17 cellular contexts compared by ENCODE assay signal in the genomic region with DNA sequence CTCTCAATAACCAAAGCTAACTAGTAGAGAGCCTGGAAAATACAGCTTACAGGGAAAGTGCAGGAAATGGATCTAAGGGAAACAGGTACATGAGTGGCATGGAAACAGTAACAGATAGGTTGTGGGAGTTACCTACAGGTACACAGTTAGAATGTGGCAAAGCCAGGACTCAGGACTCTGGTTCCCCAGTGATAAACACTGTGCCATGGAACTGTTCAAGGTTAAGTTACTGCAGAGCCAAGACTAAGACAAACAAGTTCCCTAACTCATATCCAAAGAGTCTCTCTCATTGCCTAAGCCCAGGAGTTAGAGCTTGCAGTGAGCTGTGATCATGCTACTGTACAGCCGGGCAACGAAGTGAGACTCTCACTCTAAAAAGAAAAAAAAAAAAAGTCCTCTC. TPM values are rescaled to one million over a fixed set of nuclear protein-coding genes. Genes with fewer than 3 reads are reported as not detected.
A peak's percentile ranks its signal among the peaks of the same experiment; 100 is the strongest.
DNase-seq lines count a peak whose midpoint lies in the region; ATAC-seq and TF ChIP-seq lines count a peak whose summit lies in the region.
"Had no signal": no experiment of that assay in that cellular context is flagged by ENCODE, and none has a peak within 500 bp of the region (broad histone marks: within the 10 kb centered on the region; RNA-seq: fewer than 3 reads in every experiment).

No MANE protein-coding gene starts in this region.

- H3K9me3 Mint-ChIP-seq in activated CD4-positive, alpha-beta memory T cell treated with anti-CD3 and anti-CD28 coated beads, Interleukin-2, amount 10 ng/mL, durations not matched to agents 7 days and 5 days = no peaks in the 10 kb centered on the region
- no peaks in the 10 kb centered on the region for H3K9me3 Mint-ChIP-seq in activated CD4-positive, alpha-beta memory T cell treated with anti-CD3 and anti-CD28 coated beads for 36 hours
- H3K9me3 Mint-ChIP-seq in progenitor cell of endocrine pancreas (ENCODE audit: low read depth) = no peaks in the 10 kb centered on the region
- H3K9me3 Mint-ChIP-seq: CD8-positive, alpha-beta T cell; H9; IgD-negative memory B cell had no signal

- H2BK12ac ChIP-seq in mesenchymal stem cell (ENCODE audit: low read length in 2 of 2) = no peak overlapping the region

- H3K27ac Mint-ChIP-seq in activated CD4-positive, alpha-beta memory T cell treated with anti-CD3 and anti-CD28 coated beads, Interleukin-2, amount 10 ng/mL, durations not matched to agents 7 days and 5 days = peak overlapping the region; percentile 27
- no peak overlapping the region for H3K27ac Mint-ChIP-seq in activated CD4-positive, alpha-beta memory T cell treated with anti-CD3 and anti-CD28 coated beads for 36 hours
- peak overlapping the region; percentile 41 for H3K27ac Mint-ChIP-seq in progenitor cell of endocrine pancreas
- H3K27ac Mint-ChIP-seq: CD8-positive, alpha-beta T cell had no signal

- no peak overlapping the region for H3K23ac ChIP-seq in mesenchymal stem cell (ENCODE audit: low read length in 2 of 2)

- no peak for ATAC-seq in HG03025 (IDR thresholded peaks at IDR 0.05; ENCODE audit: low FRiP score, unreplicated experiment)
- ATAC-seq: A549; CD8-positive, alpha-beta T cell; GM12878; HepG2 had no signal

- no peak overlapping the region for H2BK15ac ChIP-seq in mesenchymal stem cell (ENCODE audit: low read depth, poor library complexity, severe bottlenecking)

- peak overlapping the region; percentile 28 for H3K27ac ChIP-seq in mesenchymal stem cell (ENCODE audit: low read length, poor library complexity, severe bottlenecking)
- H3K27ac ChIP-seq: 22Rv1 had no signal

- no peak for DNase-seq in activated CD4-positive, alpha-beta memory T cell treated with anti-CD3 and anti-CD28 coated beads, Interleukin-2, amount 10 ng/mL, durations not matched to agents 7 days and 5 days
- DNase-seq in activated CD4-positive, alpha-beta memory T cell treated with anti-CD3 and anti-CD28 coated beads for 36 hours = no peak
- DNase-seq in mesenchymal stem cell (no peak), progenitor cell of endocrine pancreas (ENCODE audit: low spot score, unreplicated experiment) (no peak), NOMO-1 treated with DMSO at 0.1 percent for 48 hours (lab: John Stamatoyannopoulos, UW; ENCODE audit: unreplicated experiment) (no peak)
- no peak for DNase-seq in activated CD4-positive, alpha-beta T cell treated with anti-CD3 and anti-CD28 coated beads, Interleukin-2, amount 50 U/mL, for 48 hours
- DNase-seq: AML-193; Calu3; CD8-positive, alpha-beta T cell; DMS79 treated with DMSO at 0.1 percent for 48 hours; H9 had no signal

- H4K8ac ChIP-seq in mesenchymal stem cell (ENCODE audit: low read length) = no peak overlapping the region

- intact Hi-C loops in activated CD4-positive, alpha-beta memory T cell treated with anti-CD3 and anti-CD28 coated beads for 36 hours (cut with micrococcal nuclease) = no loop called here

- 100% methylated on average over 2 of the region's 2 CpGs for WGBS in mesenchymal stem cell

- no peak overlapping the region for H3K4me2 ChIP-seq in mesenchymal stem cell (ENCODE audit: low read length, poor library complexity, severe bottlenecking)

- no peak overlapping the region for H2AK5ac ChIP-seq in mesenchymal stem cell (ENCODE audit: low read length, severe bottlenecking)

- no peak overlapping the region for H4K91ac ChIP-seq in mesenchymal stem cell (ENCODE audit: low read length)

- H3K9ac ChIP-seq in mesenchymal stem cell (ENCODE audit: low read length) = no peak overlapping the region

- no peaks in the 10 kb centered on the region for H3K27me3 ChIP-seq in mesenchymal stem cell (ENCODE audit: control insufficient read depth in 1 of 2, insufficient read depth in 1 of 2, low read length in 2 of 2)

- H3K79me1 ChIP-seq in mesenchymal stem cell (replicated peaks; ENCODE audit: low read length, poor library complexity, severe bottlenecking) = peaks cover 32% of the 10 kb centered on the region

- peaks cover 45% of the 10 kb centered on the region for H3K36me3 Mint-ChIP-seq in activated CD4-positive, alpha-beta memory T cell treated with anti-CD3 and anti-CD28 coated beads, Interleukin-2, amount 10 ng/mL, durations not matched to agents 7 days and 5 days (ENCODE audit: low read depth)
- peaks cover 15% of the 10 kb centered on the region for H3K36me3 Mint-ChIP-seq in activated CD4-positive, alpha-beta memory T cell treated with anti-CD3 and anti-CD28 coated beads for 36 hours
- peaks cover 8% of the 10 kb centered on the region for H3K36me3 Mint-ChIP-seq in progenitor cell of endocrine pancreas (ENCODE audit: insufficient read depth)

- H2BK120ac ChIP-seq in mesenchymal stem cell (ENCODE audit: low read depth, low read length) = no peak overlapping the region

- H3K4me3 ChIP-seq in mesenchymal stem cell (ENCODE audit: insufficient read depth in 1 of 2, low read depth in 1 of 2, low read length in 2 of 2) = no peak overlapping the region
- H3K4me3 ChIP-seq: A549, GM12878 had no signal

- peaks cover 19 to 57% of the 10 kb centered on the region in 2 experiments for H3K36me3 ChIP-seq in mesenchymal stem cell (ENCODE audit: control insufficient read depth in 1 of 2, insufficient read depth in 2 of 2, low read depth in 1 of 2, low read length in 2 of 2)

- no peaks in the 10 kb centered on the region for H3K9me3 ChIP-seq in mesenchymal stem cell (ENCODE audit: control insufficient read depth, low read length)
- H3K9me3 ChIP-seq: A549 had no signal

- H2AFZ ChIP-seq in mesenchymal stem cell (ENCODE audit: low read depth, low read length) = no peak overlapping the region

- no peak overlapping the region for H3K4ac ChIP-seq in mesenchymal stem cell (ENCODE audit: low read depth in 1 of 2, low read length in 2 of 2)

- no peak overlapping the region for H3K4me3 Mint-ChIP-seq in activated CD4-positive, alpha-beta memory T cell treated with anti-CD3 and anti-CD28 coated beads, Interleukin-2, amount 10 ng/mL, durations not matched to agents 7 days and 5 days
- H3K4me3 Mint-ChIP-seq in activated CD4-positive, alpha-beta memory T cell treated with anti-CD3 and anti-CD28 coated beads for 36 hours = no peak overlapping the region
- no peak overlapping the region for H3K4me3 Mint-ChIP-seq in progenitor cell of endocrine pancreas (ENCODE audit: low read depth)
- H3K4me3 Mint-ChIP-seq: CD8-positive, alpha-beta T cell; H9 had no signal

- no peak overlapping the region for H3K14ac ChIP-seq in mesenchymal stem cell (ENCODE audit: low read length in 2 of 2)

- peaks cover 10% of the 10 kb centered on the region for H3K4me1 ChIP-seq in mesenchymal stem cell (ENCODE audit: control insufficient read depth, insufficient read depth, low read depth, low read length)

- POLR2A ChIA-PET in activated CD4-positive, alpha-beta memory T cell treated with anti-CD3 and anti-CD28 coated beads, Interleukin-2, amount 10 ng/mL, durations not matched to agents 7 days and 5 days (lab: Charles Lee) = interaction anchor here (1.0 to 2.1 kb wide), 4 partner anchors 11 to 129 kb away, joined by 3 to 6 read pairs (median 3); no protein-coding TSS in a partner anchor
- POLR2A ChIA-PET in activated CD4-positive, alpha-beta memory T cell treated with anti-CD3 and anti-CD28 coated beads for 36 hours (lab: Charles Lee) = interaction anchor here (1.4 kb wide), 1 partner anchor 9 kb away, joined by 3 read pairs; no protein-coding TSS in a partner anchor

- H2BK5ac ChIP-seq in mesenchymal stem cell (ENCODE audit: low read depth, low read length, poor library complexity, severe bottlenecking) = no peak overlapping the region

- no peak for TF ChIP-seq CTCF in progenitor cell of endocrine pancreas (IDR thresholded peaks at IDR 0.05; ENCODE audit: unreplicated experiment)

- no peak overlapping the region for H3K18ac ChIP-seq in mesenchymal stem cell (ENCODE audit: low read depth in 1 of 2, low read length in 2 of 2)

- H3K4me1 Mint-ChIP-seq in activated CD4-positive, alpha-beta memory T cell treated with anti-CD3 and anti-CD28 coated beads, Interleukin-2, amount 10 ng/mL, durations not matched to agents 7 days and 5 days = peaks cover 37% of the 10 kb centered on the region
- peaks cover 18% of the 10 kb centered on the region for H3K4me1 Mint-ChIP-seq in activated CD4-positive, alpha-beta memory T cell treated with anti-CD3 and anti-CD28 coated beads for 36 hours (ENCODE audit: low read depth)
- no peaks in the 10 kb centered on the region for H3K4me1 Mint-ChIP-seq in progenitor cell of endocrine pancreas (ENCODE audit: low read depth)
- H3K4me1 Mint-ChIP-seq: H9 had no signal

- CTCF ChIA-PET in activated CD4-positive, alpha-beta memory T cell treated with anti-CD3 and anti-CD28 coated beads, Interleukin-2, amount 10 ng/mL, durations not matched to agents 7 days and 5 days (lab: Charles Lee) = interaction anchor here (1.0 to 3.0 kb wide), 3 partner anchors 21 to 130 kb away, joined by 4 to 18 read pairs (median 4); partner anchors contain the start of gene TOMM6
- CTCF ChIA-PET in activated CD4-positive, alpha-beta memory T cell treated with anti-CD3 and anti-CD28 coated beads for 36 hours (lab: Charles Lee) = interaction anchor here (0.6 to 1.9 kb wide), 5 partner anchors 11 to 133 kb away, joined by 3 to 5 read pairs (median 4); partner anchors contain the start of gene TOMM6

- H3K27me3 Mint-ChIP-seq in activated CD4-positive, alpha-beta memory T cell treated with anti-CD3 and anti-CD28 coated beads, Interleukin-2, amount 10 ng/mL, durations not matched to agents 7 days and 5 days = no peaks in the 10 kb centered on the region
- H3K27me3 Mint-ChIP-seq in activated CD4-positive, alpha-beta memory T cell treated with anti-CD3 and anti-CD28 coated beads for 36 hours = no peaks in the 10 kb centered on the region
- no peaks in the 10 kb centered on the region for H3K27me3 Mint-ChIP-seq in progenitor cell of endocrine pancreas
- H3K27me3 Mint-ChIP-seq: IgD-negative memory B cell had no signal

RNA-seq across cellular contexts. Expression of gene MED20, which starts 6.6 kb away (rescaled TPM):
- 10 to 100 TPM; 21.4 to 21.9 TPM for total RNA-seq in activated CD4-positive, alpha-beta memory T cell treated with anti-CD3 and anti-CD28 coated beads, Interleukin-2, amount 10 ng/mL, durations not matched to agents 7 days and 5 days
- 10 to 100 TPM; 18.2 to 18.3 TPM for total RNA-seq in activated CD4-positive, alpha-beta memory T cell treated with anti-CD3 and anti-CD28 coated beads for 36 hours
- 13.5 TPM for polyA plus RNA-seq in mesenchymal stem cell (2013, experiment 1 of 2)
- 13.6 TPM for polyA plus RNA-seq in mesenchymal stem cell (2013, experiment 2 of 2)
- 31.2 and 37.1 TPM in 2 replicates for total RNA-seq in progenitor cell of endocrine pancreas

RNA-seq across cellular contexts. Expression of gene BYSL, which starts 7.0 kb away (rescaled TPM):
- 10 to 100 TPM; 23.9 to 24.8 TPM for total RNA-seq in activated CD4-positive, alpha-beta memory T cell treated with anti-CD3 and anti-CD28 coated beads, Interleukin-2, amount 10 ng/mL, durations not matched to agents 7 days and 5 days
- 10 to 100 TPM; 46.6 to 51.0 TPM for total RNA-seq in activated CD4-positive, alpha-beta memory T cell treated with anti-CD3 and anti-CD28 coated beads for 36 hours
- 11.3 TPM for polyA plus RNA-seq in mesenchymal stem cell (2013, experiment 1 of 2)
- 11.6 TPM for polyA plus RNA-seq in mesenchymal stem cell (2013, experiment 2 of 2)
- 32.8 and 35.0 TPM in 2 replicates for total RNA-seq in progenitor cell of endocrine pancreas

RNA-seq across cellular contexts. Expression of gene USP49, which starts 19.2 kb away (rescaled TPM):
- 1 to 10 TPM; 6.8 to 7.3 TPM for total RNA-seq in activated CD4-positive, alpha-beta memory T cell treated with anti-CD3 and anti-CD28 coated beads, Interleukin-2, amount 10 ng/mL, durations not matched to agents 7 days and 5 days
- total RNA-seq in activated CD4-positive, alpha-beta memory T cell treated with anti-CD3 and anti-CD28 coated beads for 36 hours = 1 to 10 TPM; 6.1 to 6.3 TPM
- 1.5 TPM for polyA plus RNA-seq in mesenchymal stem cell (2013, experiment 1 of 2)
- polyA plus RNA-seq in mesenchymal stem cell (2013, experiment 2 of 2) = 1.3 TPM
- 17.3 and 19.4 TPM in 2 replicates for total RNA-seq in progenitor cell of endocrine pancreas

RNA-seq across cellular contexts. Expression of gene CCND3, which starts 27.3 kb away (rescaled TPM):
- total RNA-seq in activated CD4-positive, alpha-beta memory T cell treated with anti-CD3 and anti-CD28 coated beads, Interleukin-2, amount 10 ng/mL, durations not matched to agents 7 days and 5 days = 100 to 1,000 TPM; 456 to 464 TPM
- 100 to 1,000 TPM; 570 to 573 TPM for total RNA-seq in activated CD4-positive, alpha-beta memory T cell treated with anti-CD3 and anti-CD28 coated beads for 36 hours
- polyA plus RNA-seq in mesenchymal stem cell (2013, experiment 1 of 2) = 84.5 TPM
- polyA plus RNA-seq in mesenchymal stem cell (2013, experiment 2 of 2) = 80.3 TPM
- total RNA-seq in progenitor cell of endocrine pancreas = 10.4 and 11.7 TPM in 2 replicates
